ENCODE assay signal across 22 cellular contexts in genomic region chr6:107711412-107711811, GRCh38.
A peak's percentile ranks its signal among the peaks of the same experiment; 100 is the strongest.
DNase-seq lines count a peak whose midpoint lies in the region; ATAC-seq lines count a peak whose summit lies in the region.
"Had no signal": no experiment of that assay in that cellular context is flagged by ENCODE, and none has a peak within 500 bp of the region (broad histone marks: within the 10 kb centered on the region; RNA-seq: fewer than 3 reads in every experiment).

No MANE protein-coding gene starts in this region.

- intact Hi-C loops in naive thymus-derived CD4-positive, alpha-beta T cell (cut with micrococcal nuclease), result no loop called here
- intact Hi-C loops in right cardiac atrium (cut with DNase I), result no loop called here

- H3K27me3 Mint-ChIP-seq in activated CD4-positive, alpha-beta T cell treated with anti-CD3 and anti-CD28 coated beads, Interleukin-2, amount 10 ng/mL, durations not matched to agents 7 days and 5 days, result no peaks in the 10 kb centered on the region
- H3K27me3 Mint-ChIP-seq in CD8-positive, alpha-beta memory T cell, result no peaks in the 10 kb centered on the region
- no peaks in the 10 kb centered on the region for H3K27me3 Mint-ChIP-seq in activated naive CD8-positive, alpha-beta T cell treated with anti-CD3 and anti-CD28 coated beads, Interleukin-2, amount 50 U/mL, for 24 hours
- H3K27me3 Mint-ChIP-seq in naive thymus-derived CD4-positive, alpha-beta T cell, result no peaks in the 10 kb centered on the region
- H3K27me3 Mint-ChIP-seq: IgD-negative memory B cell had no signal

- ATAC-seq in activated naive CD8-positive, alpha-beta T cell treated with anti-CD3 and anti-CD28 coated beads, Interleukin-2, amount 50 U/mL, for 24 hours, result no peak
- ATAC-seq in naive thymus-derived CD4-positive, alpha-beta T cell, result no peak
- ATAC-seq in right cardiac atrium, result no peak
- ATAC-seq: GM12878 had no signal

- H3K4me3 ChIP-seq in CD8-positive, alpha-beta memory T cell (ENCODE audit: low read length), result no peak overlapping the region
- no peak overlapping the region for H3K4me3 ChIP-seq in naive thymus-derived CD4-positive, alpha-beta T cell (ENCODE audit: low read length)
- no peak overlapping the region for H3K4me3 ChIP-seq in right cardiac atrium (ENCODE audit: low read length)
- H3K4me3 ChIP-seq: GM12878, GM23338, MG63 had no signal

- no peaks in the 10 kb centered on the region for H3K27me3 ChIP-seq in CD8-positive, alpha-beta memory T cell (ENCODE audit: insufficient read depth, low read length, poor library complexity, severe bottlenecking)
- H3K27me3 ChIP-seq in naive thymus-derived CD4-positive, alpha-beta T cell (ENCODE audit: control insufficient read depth in 2 of 2, insufficient read depth in 2 of 2, low read length in 2 of 2), result no peaks in the 10 kb centered on the region
- H3K27me3 ChIP-seq in right cardiac atrium (ENCODE audit: control insufficient read depth, insufficient read depth), result no peaks in the 10 kb centered on the region

- CTCF ChIA-PET in activated CD4-positive, alpha-beta T cell treated with anti-CD3 and anti-CD28 coated beads, Interleukin-2, amount 10 ng/mL, durations not matched to agents 7 days and 5 days (lab: Charles Lee), result no interaction called here
- CTCF ChIA-PET in CD8-positive, alpha-beta memory T cell (lab: Charles Lee), result no interaction called here
- CTCF ChIA-PET in naive thymus-derived CD4-positive, alpha-beta T cell (lab: Charles Lee), result no interaction called here

- H3K4me3 Mint-ChIP-seq in activated CD4-positive, alpha-beta T cell treated with anti-CD3 and anti-CD28 coated beads, Interleukin-2, amount 10 ng/mL, durations not matched to agents 7 days and 5 days, result no peak overlapping the region
- H3K4me3 Mint-ChIP-seq in CD8-positive, alpha-beta memory T cell, result peak overlapping the region in 1 of 7 donors; percentile 71
- H3K4me3 Mint-ChIP-seq in activated naive CD8-positive, alpha-beta T cell treated with anti-CD3 and anti-CD28 coated beads, Interleukin-2, amount 50 U/mL, for 24 hours, result no peak overlapping the region
- H3K4me3 Mint-ChIP-seq in naive thymus-derived CD4-positive, alpha-beta T cell, result peak overlapping the region in 7 of 10 donors; percentile 55 to 79 (median 71)
- H3K4me3 Mint-ChIP-seq: CD14-positive monocyte, GM23338 had no signal

- H3K36me3 ChIP-seq in CD8-positive, alpha-beta memory T cell (ENCODE audit: insufficient read depth, low read length), result peaks cover 9% of the 10 kb centered on the region
- H3K36me3 ChIP-seq in naive thymus-derived CD4-positive, alpha-beta T cell (ENCODE audit: control insufficient read depth in 2 of 3, insufficient read depth in 3 of 3, low read length in 3 of 3), result peaks cover 0 to 21% (median 4%) of the 10 kb centered on the region in 3 experiments
- H3K36me3 ChIP-seq: MG63 had no signal

- H3K9me3 Mint-ChIP-seq in activated CD4-positive, alpha-beta T cell treated with anti-CD3 and anti-CD28 coated beads, Interleukin-2, amount 10 ng/mL, durations not matched to agents 7 days and 5 days, result peaks cover 4% of the 10 kb centered on the region
- peaks cover 0 to 1% (median 0%) of the 10 kb centered on the region in 5 donors for H3K9me3 Mint-ChIP-seq in CD8-positive, alpha-beta memory T cell
- H3K9me3 Mint-ChIP-seq in activated naive CD8-positive, alpha-beta T cell treated with anti-CD3 and anti-CD28 coated beads, Interleukin-2, amount 50 U/mL, for 24 hours, result peaks cover under 1% of the 10 kb centered on the region
- peaks cover 0 to 1% (median 0%) of the 10 kb centered on the region in 11 donors for H3K9me3 Mint-ChIP-seq in naive thymus-derived CD4-positive, alpha-beta T cell
- H3K9me3 Mint-ChIP-seq: GM23338 had no signal

- peaks cover 60% of the 10 kb centered on the region for H3K4me1 ChIP-seq in CD8-positive, alpha-beta memory T cell (ENCODE audit: insufficient read depth, low read length)
- peaks cover 38 to 51% of the 10 kb centered on the region in 2 donors for H3K4me1 ChIP-seq in naive thymus-derived CD4-positive, alpha-beta T cell (ENCODE audit: control insufficient read depth in 2 of 2, insufficient read depth in 2 of 2, low read length in 2 of 2)
- H3K4me1 ChIP-seq in right cardiac atrium (ENCODE audit: control insufficient read depth, insufficient read depth, low read length), result peaks cover 2% of the 10 kb centered on the region

- no peak overlapping the region for H3K27ac ChIP-seq in CD8-positive, alpha-beta memory T cell (ENCODE audit: low read depth, low read length)
- H3K27ac ChIP-seq in naive thymus-derived CD4-positive, alpha-beta T cell (ENCODE audit: low read depth, low read length), result peak overlapping the region; percentile 52
- no peak overlapping the region for H3K27ac ChIP-seq in right cardiac atrium (ENCODE audit: low read length)

- H3K9me3 ChIP-seq in CD8-positive, alpha-beta memory T cell (ENCODE audit: low read length), result no peaks in the 10 kb centered on the region
- no peaks in the 10 kb centered on the region for H3K9me3 ChIP-seq in naive thymus-derived CD4-positive, alpha-beta T cell (ENCODE audit: control insufficient read depth in 2 of 3, low read length in 3 of 3)
- H3K9me3 ChIP-seq in right cardiac atrium (ENCODE audit: control insufficient read depth, low read length), result no peaks in the 10 kb centered on the region
- H3K9me3 ChIP-seq: MG63 had no signal

- H3K36me3 Mint-ChIP-seq in activated CD4-positive, alpha-beta T cell treated with anti-CD3 and anti-CD28 coated beads, Interleukin-2, amount 10 ng/mL, durations not matched to agents 7 days and 5 days (ENCODE audit: low read depth), result peaks cover 44% of the 10 kb centered on the region
- H3K36me3 Mint-ChIP-seq in CD8-positive, alpha-beta memory T cell, result peaks cover 0 to 48% (median under 1%) of the 10 kb centered on the region in 3 donors
- peaks cover under 1% of the 10 kb centered on the region for H3K36me3 Mint-ChIP-seq in activated naive CD8-positive, alpha-beta T cell treated with anti-CD3 and anti-CD28 coated beads, Interleukin-2, amount 50 U/mL, for 24 hours (ENCODE audit: low read depth)
- peaks cover 7 to 23% (median 11%) of the 10 kb centered on the region in 5 donors for H3K36me3 Mint-ChIP-seq in naive thymus-derived CD4-positive, alpha-beta T cell
- H3K36me3 Mint-ChIP-seq: CD14-positive monocyte, IgD-negative memory B cell had no signal

- POLR2A ChIA-PET in activated CD4-positive, alpha-beta T cell treated with anti-CD3 and anti-CD28 coated beads, Interleukin-2, amount 10 ng/mL, durations not matched to agents 7 days and 5 days (lab: Charles Lee), result no interaction called here
- POLR2A ChIA-PET in CD8-positive, alpha-beta memory T cell (lab: Charles Lee), result no interaction called here
- POLR2A ChIA-PET in naive thymus-derived CD4-positive, alpha-beta T cell (lab: Charles Lee), result no interaction called here

- no peak for DNase-seq in activated CD4-positive, alpha-beta T cell treated with anti-CD3 and anti-CD28 coated beads, Interleukin-2, amount 10 ng/mL, durations not matched to agents 7 days and 5 days
- DNase-seq in activated CD4-positive, alpha-beta T cell treated with anti-CD3 and anti-CD28 coated beads for 4 hours, result no peak
- no peak for DNase-seq in CD8-positive, alpha-beta memory T cell
- no peak for DNase-seq in activated naive CD8-positive, alpha-beta T cell treated with anti-CD3 and anti-CD28 coated beads, Interleukin-2, amount 50 U/mL, for 24 hours
- DNase-seq in naive thymus-derived CD4-positive, alpha-beta T cell, result peak in 1 of 9 donors; percentile 30
- DNase-seq in right cardiac atrium (no peak), NK-92 (lab: John Stamatoyannopoulos, UW; ENCODE audit: unreplicated experiment) (no peak), NCI-H2196 treated with DMSO at 0.1 percent for 48 hours (lab: John Stamatoyannopoulos, UW; ENCODE audit: unreplicated experiment) (no peak)
- DNase-seq: 8988T, HCEC 1CT, Karpas-422, MG63, NCI-H1092 treated with DMSO at 0.1 percent for 48 hours, NCI-H146, NCI-H2081, NCI-H510A, NCI-H748 treated with DMSO at 0.1 percent for 48 hours, SHP77 treated with DMSO at 0.1 percent for 48 hours had no signal

- peak overlapping the region; percentile 27 for H3K27ac Mint-ChIP-seq in activated CD4-positive, alpha-beta T cell treated with anti-CD3 and anti-CD28 coated beads, Interleukin-2, amount 10 ng/mL, durations not matched to agents 7 days and 5 days
- H3K27ac Mint-ChIP-seq in CD8-positive, alpha-beta memory T cell, result peak overlapping the region in 7 of 8 donors; percentile 0 to 97 (median 55)
- H3K27ac Mint-ChIP-seq in activated naive CD8-positive, alpha-beta T cell treated with anti-CD3 and anti-CD28 coated beads, Interleukin-2, amount 50 U/mL, for 24 hours, result peak overlapping the region; percentile 93
- H3K27ac Mint-ChIP-seq in naive thymus-derived CD4-positive, alpha-beta T cell, result peak overlapping the region in 8 of 9 donors; percentile 67 to 90 (median 83)
- H3K27ac Mint-ChIP-seq: GM23338, IgD-negative memory B cell had no signal

- WGBS in right cardiac atrium, result 71% methylated on average over 3 of the region's 3 CpGs

- peaks cover 64% of the 10 kb centered on the region for H3K4me1 Mint-ChIP-seq in activated CD4-positive, alpha-beta T cell treated with anti-CD3 and anti-CD28 coated beads, Interleukin-2, amount 10 ng/mL, durations not matched to agents 7 days and 5 days
- peaks cover 64 to 70% (median 66%) of the 10 kb centered on the region in 3 donors for H3K4me1 Mint-ChIP-seq in CD8-positive, alpha-beta memory T cell
- peaks cover 52% of the 10 kb centered on the region for H3K4me1 Mint-ChIP-seq in activated naive CD8-positive, alpha-beta T cell treated with anti-CD3 and anti-CD28 coated beads, Interleukin-2, amount 50 U/mL, for 24 hours
- H3K4me1 Mint-ChIP-seq in naive thymus-derived CD4-positive, alpha-beta T cell, result peaks cover 48 to 82% (median 70%) of the 10 kb centered on the region in 7 donors

Comparison
In these comparisons a context has a peak if more than half of its experiments do, and no peak if none do; other contexts are left out.
1. H3K27ac Mint-ChIP-seq: peak in every context shown above with its lines; median percentile 93 in activated naive CD8-positive, alpha-beta T cell treated with anti-CD3 and anti-CD28 coated beads, Interleukin-2, amount 50 U/mL, for 24 hours; 83 in naive thymus-derived CD4-positive, alpha-beta T cell; 55 in CD8-positive, alpha-beta memory T cell; 27 in activated CD4-positive, alpha-beta T cell treated with anti-CD3 and anti-CD28 coated beads, Interleukin-2, amount 10 ng/mL, durations not matched to agents 7 days and 5 days.
2. H3K4me3 Mint-ChIP-seq: peak in naive thymus-derived CD4-positive, alpha-beta T cell (7 of 10); none in activated CD4-positive, alpha-beta T cell treated with anti-CD3 and anti-CD28 coated beads, Interleukin-2, amount 10 ng/mL, durations not matched to agents 7 days and 5 days (single experiment) and activated naive CD8-positive, alpha-beta T cell treated with anti-CD3 and anti-CD28 coated beads, Interleukin-2, amount 50 U/mL, for 24 hours (single experiment).